ENCODE assay signal across 16 cellular contexts in genomic region chr1:2288308-2288707, GRCh38.
DNase-seq lines count a peak whose midpoint lies in the region; ATAC-seq and TF ChIP-seq lines count a peak whose summit lies in the region.
"Had no signal": no experiment of that assay in that cellular context is flagged by ENCODE, and none has a peak within 500 bp of the region (broad histone marks: within the 10 kb centered on the region; RNA-seq: fewer than 3 reads in every experiment).

No MANE protein-coding gene starts in this region.

- no peak for TF ChIP-seq CTCF in CD4-positive, alpha-beta T cell (IDR thresholded peaks at IDR 0.05)
- TF ChIP-seq CTCF in lower leg skin (IDR thresholded peaks at IDR 0.05): no peak

- peaks cover 55% of the 10 kb centered on the region for H3K4me1 ChIP-seq in BLaER1

- WGBS in lower leg skin, 2 donors: 79 to 81% methylated on average over 10 of the region's 10 CpGs

- intact Hi-C loops in CD4-positive, alpha-beta T cell (cut with DNase I, micrococcal nuclease): loop anchor here in 1 of 2 experiments (2.0 kb wide), 1 partner anchor 28 kb away; no protein-coding TSS in a partner anchor
- intact Hi-C loops in lower leg skin (cut with DNase I; ENCODE audit: low total_unique reads): no loop called here

- H3K27ac ChIP-seq in BLaER1: no peak overlapping the region
- no peak overlapping the region for H3K27ac ChIP-seq in CD4-positive, alpha-beta T cell (ENCODE audit: low read depth, low read length)
- H3K27ac ChIP-seq: prostate gland had no signal

- DNase-seq in CD4-positive, alpha-beta T cell: no peak
- peak; percentile 37 for DNase-seq in activated CD4-positive, alpha-beta memory T cell treated with anti-CD3 and anti-CD28 coated beads, Interleukin-2, amount 10 ng/mL, durations not matched to agents 7 days and 5 days
- no peak for DNase-seq in effector memory CD8-positive, alpha-beta T cell
- no peak for DNase-seq in lower leg skin (ENCODE audit: low spot score in 2 of 2)
- DNase-seq: activated CD8-positive, alpha-beta memory T cell treated with anti-CD3 and anti-CD28 coated beads, Interleukin-2, amount 50 U/mL, for 48 hours; dermis blood vessel endothelial cell; left ventricle myocardium superior; NCI-H2107; NCI-H510A; NK-92 treated with Interleukin-12 subunit alpha and Interleukin-12 subunit beta, amount 100 ng/mL, for 24 hours had no signal

- H3K27me3 Mint-ChIP-seq in CD4-positive, alpha-beta T cell: no peaks in the 10 kb centered on the region
- no peaks in the 10 kb centered on the region for H3K27me3 Mint-ChIP-seq in activated CD4-positive, alpha-beta memory T cell treated with anti-CD3 and anti-CD28 coated beads, Interleukin-2, amount 10 ng/mL, durations not matched to agents 7 days and 5 days
- no peaks in the 10 kb centered on the region for H3K27me3 Mint-ChIP-seq in effector memory CD8-positive, alpha-beta T cell
- H3K27me3 Mint-ChIP-seq: stimulated activated memory B cell treated with anti-CD40 and anti-IgM and Interleukin-4, amounts not matched to agents 10 μg/mL and 1 μg/mL and 100 μg/mL, for 72 hours had no signal

- TF ChIP-seq POLR2A in lower leg skin (IDR thresholded peaks at IDR 0.05): no peak

- peaks cover 70% of the 10 kb centered on the region for H3K4me1 Mint-ChIP-seq in CD4-positive, alpha-beta T cell (ENCODE audit: low read depth)
- H3K4me1 Mint-ChIP-seq in activated CD4-positive, alpha-beta memory T cell treated with anti-CD3 and anti-CD28 coated beads, Interleukin-2, amount 10 ng/mL, durations not matched to agents 7 days and 5 days: peaks cover 62% of the 10 kb centered on the region
- peaks cover 41 to 55% of the 10 kb centered on the region in 2 donors for H3K4me1 Mint-ChIP-seq in effector memory CD8-positive, alpha-beta T cell (ENCODE audit: low read depth in 2 of 2)

- H3K9me3 ChIP-seq in BLaER1: no peaks in the 10 kb centered on the region
- H3K9me3 ChIP-seq in CD4-positive, alpha-beta T cell (ENCODE audit: control insufficient read depth, low read length): no peaks in the 10 kb centered on the region
- H3K9me3 ChIP-seq: prostate gland, tibial nerve had no signal

- ATAC-seq in CD4-positive, alpha-beta T cell (ENCODE audit: poor library complexity): peak; percentile 21
- ATAC-seq in effector memory CD8-positive, alpha-beta T cell (replicated peaks): no peak
- ATAC-seq in HG03095 (IDR thresholded peaks at IDR 0.05; ENCODE audit: unreplicated experiment): no peak
- ATAC-seq in HG03342 (IDR thresholded peaks at IDR 0.05; ENCODE audit: unreplicated experiment): no peak
- ATAC-seq: left ventricle myocardium superior; stimulated activated memory B cell treated with anti-CD40 and anti-IgM and Interleukin-4, amounts not matched to agents 10 μg/mL and 1 μg/mL and 100 μg/mL, for 72 hours had no signal

- POLR2A ChIA-PET in CD4-positive, alpha-beta T cell (lab: Charles Lee): interaction anchor here (1.4 to 4.1 kb wide), 4 partner anchors 12 to 56 kb away, joined by 5 to 31 read pairs (median 6); no protein-coding TSS in a partner anchor
- POLR2A ChIA-PET in activated CD4-positive, alpha-beta memory T cell treated with anti-CD3 and anti-CD28 coated beads, Interleukin-2, amount 10 ng/mL, durations not matched to agents 7 days and 5 days (lab: Charles Lee): interaction anchor here (1.3 to 5.5 kb wide), 3 partner anchors 12 to 55 kb away, joined by 4 to 93 read pairs (median 78); no protein-coding TSS in a partner anchor

- H3K9ac ChIP-seq in BLaER1: no peak overlapping the region

- H3K4me3 ChIP-seq in BLaER1 (no peak overlapping the region), lower leg skin (ENCODE audit: low read depth, poor library complexity, severe bottlenecking) (no peak overlapping the region)
- H3K4me3 ChIP-seq: prostate gland, tibial nerve had no signal

- H3K27ac Mint-ChIP-seq in CD4-positive, alpha-beta T cell: peak overlapping the region; percentile 99
- peak overlapping the region; percentile 31 for H3K27ac Mint-ChIP-seq in activated CD4-positive, alpha-beta memory T cell treated with anti-CD3 and anti-CD28 coated beads, Interleukin-2, amount 10 ng/mL, durations not matched to agents 7 days and 5 days
- H3K27ac Mint-ChIP-seq in effector memory CD8-positive, alpha-beta T cell: peak overlapping the region; percentile 83 to 99
- H3K27ac Mint-ChIP-seq: stimulated activated memory B cell treated with anti-CD40 and anti-IgM and Interleukin-4, amounts not matched to agents 10 μg/mL and 1 μg/mL and 100 μg/mL, for 72 hours had no signal

- peaks cover 100% of the 10 kb centered on the region for H4K20me1 ChIP-seq in BLaER1

- H3K4me2 ChIP-seq in BLaER1: peak overlapping the region; percentile 26

- CTCF ChIA-PET in CD4-positive, alpha-beta T cell (lab: Charles Lee): interaction anchor here (1.1 kb wide), 1 partner anchor 93 kb away, joined by 3 read pairs; no protein-coding TSS in a partner anchor
- CTCF ChIA-PET in activated CD4-positive, alpha-beta memory T cell treated with anti-CD3 and anti-CD28 coated beads, Interleukin-2, amount 10 ng/mL, durations not matched to agents 7 days and 5 days (lab: Charles Lee): interaction anchor here (1.2 kb wide), 1 partner anchor 12 kb away, joined by 7 read pairs; no protein-coding TSS in a partner anchor

- H3K27me3 ChIP-seq in BLaER1: peaks cover 31% of the 10 kb centered on the region
- no peaks in the 10 kb centered on the region for H3K27me3 ChIP-seq in CD4-positive, alpha-beta T cell (ENCODE audit: control insufficient read depth, insufficient read depth, low read length)
- H3K27me3 ChIP-seq: tibial nerve had no signal

- H3K4me3 Mint-ChIP-seq in CD4-positive, alpha-beta T cell: peak overlapping the region; percentile 75
- no peak overlapping the region for H3K4me3 Mint-ChIP-seq in activated CD4-positive, alpha-beta memory T cell treated with anti-CD3 and anti-CD28 coated beads, Interleukin-2, amount 10 ng/mL, durations not matched to agents 7 days and 5 days
- H3K4me3 Mint-ChIP-seq in effector memory CD8-positive, alpha-beta T cell: peak overlapping the region; percentile 33 to 90
- H3K4me3 Mint-ChIP-seq: stimulated activated memory B cell treated with anti-CD40 and anti-IgM and Interleukin-4, amounts not matched to agents 10 μg/mL and 1 μg/mL and 100 μg/mL, for 72 hours had no signal

- H3K36me3 Mint-ChIP-seq in CD4-positive, alpha-beta T cell (ENCODE audit: low read depth): peaks cover 62% of the 10 kb centered on the region
- peaks cover 16% of the 10 kb centered on the region for H3K36me3 Mint-ChIP-seq in activated CD4-positive, alpha-beta memory T cell treated with anti-CD3 and anti-CD28 coated beads, Interleukin-2, amount 10 ng/mL, durations not matched to agents 7 days and 5 days (ENCODE audit: low read depth)
- H3K36me3 Mint-ChIP-seq in effector memory CD8-positive, alpha-beta T cell (ENCODE audit: insufficient read depth): peaks cover 96% of the 10 kb centered on the region
- H3K36me3 Mint-ChIP-seq: stimulated activated memory B cell treated with anti-CD40 and anti-IgM and Interleukin-4, amounts not matched to agents 10 μg/mL and 1 μg/mL and 100 μg/mL, for 72 hours had no signal

- no peaks in the 10 kb centered on the region for H3K36me3 ChIP-seq in BLaER1
- H3K36me3 ChIP-seq: prostate gland, tibial nerve had no signal

- no peaks in the 10 kb centered on the region for H3K9me3 Mint-ChIP-seq in CD4-positive, alpha-beta T cell
- peaks cover 3% of the 10 kb centered on the region for H3K9me3 Mint-ChIP-seq in activated CD4-positive, alpha-beta memory T cell treated with anti-CD3 and anti-CD28 coated beads, Interleukin-2, amount 10 ng/mL, durations not matched to agents 7 days and 5 days
- no peaks in the 10 kb centered on the region for H3K9me3 Mint-ChIP-seq in effector memory CD8-positive, alpha-beta T cell
- H3K9me3 Mint-ChIP-seq: stimulated activated memory B cell treated with anti-CD40 and anti-IgM and Interleukin-4, amounts not matched to agents 10 μg/mL and 1 μg/mL and 100 μg/mL, for 72 hours had no signal

Comparison
In these comparisons a context has a peak if more than half of its experiments do, and no peak if none do; other contexts are left out.
1. H3K27ac Mint-ChIP-seq: peak in every context shown above with its lines; median percentile 99 in CD4-positive, alpha-beta T cell; 91 in effector memory CD8-positive, alpha-beta T cell; 31 in activated CD4-positive, alpha-beta memory T cell treated with anti-CD3 and anti-CD28 coated beads, Interleukin-2, amount 10 ng/mL, durations not matched to agents 7 days and 5 days.